Comparison of ENCODE assay signal across 1 cellular context in the genomic region with DNA sequence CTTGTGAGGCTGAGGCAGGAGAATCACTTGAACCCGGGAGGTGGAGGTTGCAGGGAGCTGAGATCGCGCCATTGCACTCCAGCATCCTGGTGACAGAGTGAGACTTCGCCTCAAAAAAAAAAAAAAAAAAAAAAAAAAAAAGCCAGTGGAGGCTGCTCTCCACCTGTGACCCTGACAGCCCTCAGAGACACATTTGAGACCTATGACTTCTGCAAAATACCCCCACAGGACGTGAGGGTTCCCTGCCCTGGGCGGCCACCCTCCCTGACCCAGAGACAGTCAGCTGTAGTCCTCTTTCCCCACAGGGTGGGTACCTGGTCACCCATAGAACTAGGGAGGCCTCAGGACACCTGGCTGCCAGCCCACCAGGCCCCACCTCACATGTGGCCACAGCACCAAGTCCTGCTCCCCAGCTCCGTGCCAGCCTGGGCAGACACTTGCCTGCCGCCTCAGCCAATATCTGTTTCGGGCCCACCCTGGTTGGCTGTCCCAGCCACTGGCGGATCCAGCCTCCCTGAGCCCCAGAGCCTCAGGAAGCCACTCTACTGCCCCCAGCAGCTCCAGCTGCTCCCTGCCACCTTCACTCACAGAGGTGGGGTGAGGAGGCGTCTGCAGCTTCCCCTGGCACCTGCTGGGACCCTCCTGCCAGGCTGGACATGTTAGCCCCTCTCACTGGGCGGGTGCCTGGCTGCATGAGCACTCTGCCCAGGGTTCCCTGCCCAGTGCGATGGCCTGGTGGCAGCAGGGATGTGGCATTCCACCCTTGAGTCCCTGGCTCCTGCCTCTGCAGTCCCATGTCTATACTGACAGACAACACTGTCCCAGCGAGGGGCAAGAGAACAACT.
TF ChIP-seq lines count a peak whose summit lies in the region.

No MANE protein-coding gene starts in this region.

TF ChIP-seq in HEK293, 187 proteins besides CTCF, POLR2A, EP300 and RAD21 (continued from another document):
- TF ChIP-seq, protein P1, sequence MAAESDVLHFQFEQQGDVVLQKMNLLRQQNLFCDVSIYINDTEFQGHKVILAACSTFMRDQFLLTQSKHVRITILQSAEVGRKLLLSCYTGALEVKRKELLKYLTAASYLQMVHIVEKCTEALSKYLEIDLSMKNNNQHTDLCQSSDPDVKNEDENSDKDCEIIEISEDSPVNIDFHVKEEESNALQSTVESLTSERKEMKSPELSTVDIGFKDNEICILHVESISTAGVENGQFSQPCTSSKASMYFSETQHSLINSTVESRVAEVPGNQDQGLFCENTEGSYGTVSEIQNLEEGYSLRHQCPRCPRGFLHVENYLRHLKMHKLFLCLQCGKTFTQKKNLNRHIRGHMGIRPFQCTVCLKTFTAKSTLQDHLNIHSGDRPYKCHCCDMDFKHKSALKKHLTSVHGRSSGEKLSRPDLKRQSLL (tag by site-specific recombination; IDR thresholded peaks at IDR 0.05) = 0 out of 2 replicates have a peak, but pooled peaks have one; percentile 13
- TF ChIP-seq GLIS1 (tag by site-specific recombination; IDR thresholded peaks at IDR 0.05) = peak; percentile 65
- no peak for TF ChIP-seq ZNF121 (tag by site-specific recombination; IDR thresholded peaks at IDR 0.05)
- no peak for TF ChIP-seq ZNF10 (tag by site-specific recombination; IDR thresholded peaks at IDR 0.05)
- peak; percentile 41; the same call in 1 of the 2 replicates for TF ChIP-seq GLIS2 (tag by site-specific recombination; IDR thresholded peaks at IDR 0.05)
- peak; percentile 30; the same call in 1 of the 2 replicates for TF ChIP-seq ZNF341 (tag by site-specific recombination; IDR thresholded peaks at IDR 0.05; ENCODE audit: low read depth)
- TF ChIP-seq, protein P2, sequence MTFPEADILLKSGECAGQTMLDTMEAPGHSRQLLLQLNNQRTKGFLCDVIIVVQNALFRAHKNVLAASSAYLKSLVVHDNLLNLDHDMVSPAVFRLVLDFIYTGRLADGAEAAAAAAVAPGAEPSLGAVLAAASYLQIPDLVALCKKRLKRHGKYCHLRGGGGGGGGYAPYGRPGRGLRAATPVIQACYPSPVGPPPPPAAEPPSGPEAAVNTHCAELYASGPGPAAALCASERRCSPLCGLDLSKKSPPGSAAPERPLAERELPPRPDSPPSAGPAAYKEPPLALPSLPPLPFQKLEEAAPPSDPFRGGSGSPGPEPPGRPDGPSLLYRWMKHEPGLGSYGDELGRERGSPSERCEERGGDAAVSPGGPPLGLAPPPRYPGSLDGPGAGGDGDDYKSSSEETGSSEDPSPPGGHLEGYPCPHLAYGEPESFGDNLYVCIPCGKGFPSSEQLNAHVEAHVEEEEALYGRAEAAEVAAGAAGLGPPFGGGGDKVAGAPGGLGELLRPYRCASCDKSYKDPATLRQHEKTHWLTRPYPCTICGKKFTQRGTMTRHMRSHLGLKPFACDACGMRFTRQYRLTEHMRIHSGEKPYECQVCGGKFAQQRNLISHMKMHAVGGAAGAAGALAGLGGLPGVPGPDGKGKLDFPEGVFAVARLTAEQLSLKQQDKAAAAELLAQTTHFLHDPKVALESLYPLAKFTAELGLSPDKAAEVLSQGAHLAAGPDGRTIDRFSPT (tag by site-specific recombination; IDR thresholded peaks at IDR 0.05) = peak; percentile 64
- 0 out of 2 replicates have a peak, but pooled peaks have one; percentile 16 for TF ChIP-seq ZEB2 (tag by site-specific recombination; IDR thresholded peaks at IDR 0.05)
- no peak for TF ChIP-seq ZNF76 (tag by site-specific recombination; IDR thresholded peaks at IDR 0.05; ENCODE audit: borderline replicate concordance, low read depth)
- no peak for TF ChIP-seq ZNF670 (tag by site-specific recombination; IDR thresholded peaks at IDR 0.05; ENCODE audit: low read depth)
- TF ChIP-seq, protein P3, sequence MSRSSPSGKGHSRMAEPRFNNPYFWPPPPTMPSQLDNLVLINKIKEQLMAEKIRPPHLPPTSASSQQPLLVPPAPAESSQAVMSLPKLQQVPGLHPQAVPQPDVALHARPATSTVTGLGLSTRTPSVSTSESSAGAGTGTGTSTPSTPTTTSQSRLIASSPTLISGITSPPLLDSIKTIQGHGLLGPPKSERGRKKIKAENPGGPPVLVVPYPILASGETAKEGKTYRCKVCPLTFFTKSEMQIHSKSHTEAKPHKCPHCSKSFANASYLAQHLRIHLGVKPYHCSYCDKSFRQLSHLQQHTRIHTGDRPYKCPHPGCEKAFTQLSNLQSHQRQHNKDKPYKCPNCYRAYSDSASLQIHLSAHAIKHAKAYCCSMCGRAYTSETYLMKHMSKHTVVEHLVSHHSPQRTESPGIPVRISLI (tag by site-specific recombination; IDR thresholded peaks at IDR 0.05) = peak; percentile 84
- TF ChIP-seq, protein P4, sequence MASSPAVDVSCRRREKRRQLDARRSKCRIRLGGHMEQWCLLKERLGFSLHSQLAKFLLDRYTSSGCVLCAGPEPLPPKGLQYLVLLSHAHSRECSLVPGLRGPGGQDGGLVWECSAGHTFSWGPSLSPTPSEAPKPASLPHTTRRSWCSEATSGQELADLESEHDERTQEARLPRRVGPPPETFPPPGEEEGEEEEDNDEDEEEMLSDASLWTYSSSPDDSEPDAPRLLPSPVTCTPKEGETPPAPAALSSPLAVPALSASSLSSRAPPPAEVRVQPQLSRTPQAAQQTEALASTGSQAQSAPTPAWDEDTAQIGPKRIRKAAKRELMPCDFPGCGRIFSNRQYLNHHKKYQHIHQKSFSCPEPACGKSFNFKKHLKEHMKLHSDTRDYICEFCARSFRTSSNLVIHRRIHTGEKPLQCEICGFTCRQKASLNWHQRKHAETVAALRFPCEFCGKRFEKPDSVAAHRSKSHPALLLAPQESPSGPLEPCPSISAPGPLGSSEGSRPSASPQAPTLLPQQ (tag by site-specific recombination; IDR thresholded peaks at IDR 0.05) = 0 out of 2 replicates have a peak, but pooled peaks have one; percentile 21
